In the genomic region with DNA sequence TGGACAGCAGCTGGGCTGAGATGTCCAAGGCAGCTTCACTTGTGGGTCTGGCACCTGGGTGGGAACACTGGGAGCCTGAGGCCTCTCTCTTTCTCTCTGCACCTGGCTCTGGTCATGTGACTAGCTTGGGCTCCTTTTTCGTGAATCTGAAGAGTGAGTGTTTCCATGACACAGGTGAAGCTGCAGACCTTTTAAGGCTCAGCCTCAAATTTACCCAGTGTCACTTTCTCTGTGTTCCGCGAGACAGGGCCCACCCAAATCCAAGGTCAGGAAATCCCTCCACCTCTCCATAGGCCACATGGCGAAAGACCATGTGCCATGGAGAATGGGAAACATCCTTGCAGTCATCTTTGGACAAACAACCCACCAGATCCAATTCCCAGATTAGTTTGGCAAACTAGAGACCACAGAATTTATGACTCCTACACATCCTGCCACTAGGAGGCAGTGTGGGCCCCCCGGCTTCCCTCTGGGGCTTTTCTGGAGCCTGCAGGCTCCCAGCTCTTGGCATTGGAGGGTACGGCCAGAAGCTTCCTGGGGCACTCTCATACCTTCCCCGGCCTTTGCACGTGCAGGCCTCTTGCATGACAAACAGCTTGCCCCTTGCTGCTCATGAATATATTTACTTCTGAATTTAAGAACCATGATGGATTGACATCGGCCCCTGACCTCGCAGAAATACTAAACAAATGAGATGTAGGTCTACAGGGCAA, we compare ENCODE assay signal across 1 cellular context.
A peak's percentile ranks its signal among the peaks of the same experiment; 100 is the strongest.
TF ChIP-seq lines count a peak whose summit lies in the region.

No MANE protein-coding gene starts in this region.

TF ChIP-seq in K562, 482 proteins besides CTCF, POLR2A, EP300 and RAD21 (continued from another document and continues in another):
- TF ChIP-seq, protein P1, sequence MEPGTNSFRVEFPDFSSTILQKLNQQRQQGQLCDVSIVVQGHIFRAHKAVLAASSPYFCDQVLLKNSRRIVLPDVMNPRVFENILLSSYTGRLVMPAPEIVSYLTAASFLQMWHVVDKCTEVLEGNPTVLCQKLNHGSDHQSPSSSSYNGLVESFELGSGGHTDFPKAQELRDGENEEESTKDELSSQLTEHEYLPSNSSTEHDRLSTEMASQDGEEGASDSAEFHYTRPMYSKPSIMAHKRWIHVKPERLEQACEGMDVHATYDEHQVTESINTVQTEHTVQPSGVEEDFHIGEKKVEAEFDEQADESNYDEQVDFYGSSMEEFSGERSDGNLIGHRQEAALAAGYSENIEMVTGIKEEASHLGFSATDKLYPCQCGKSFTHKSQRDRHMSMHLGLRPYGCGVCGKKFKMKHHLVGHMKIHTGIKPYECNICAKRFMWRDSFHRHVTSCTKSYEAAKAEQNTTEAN (CRISPR knock-in tag; IDR thresholded peaks at IDR 0.05): no peak
- TF ChIP-seq NR2C2 (CRISPR knock-in tag; IDR thresholded peaks at IDR 0.05) (peak; percentile 30; the same call in 1 of the 2 replicates), NR2C2 (tag; IDR thresholded peaks at IDR 0.05) (no peak), RBM25 (IDR thresholded peaks at IDR 0.05; ENCODE audit: low read depth, low read length, severe bottlenecking) (no peak), RUNX1 (IDR thresholded peaks at IDR 0.05; ENCODE audit: low read depth) (no peak), ZNF507 (tag; conservative IDR thresholded peaks at IDR 0.05) (no peak), SMC3 (conservative IDR thresholded peaks at IDR 0.05; ENCODE audit: insufficient read depth, low read depth, low read length) (peak; percentile 40), EWSR1 (IDR thresholded peaks at IDR 0.05; ENCODE audit: borderline replicate concordance, low read depth, partially characterized antibody) (no peak), ZNF408 (CRISPR knock-in tag; IDR thresholded peaks at IDR 0.05; ENCODE audit: low read depth) (no peak), NFE2L1 (tag; IDR thresholded peaks at IDR 0.05; ENCODE audit: borderline replicate concordance, low read depth) (no peak), NONO (IDR thresholded peaks at IDR 0.05; ENCODE audit: low read depth in 2 of 2, low read length in 1 of 2) (no peak), NUFIP1 (IDR thresholded peaks at IDR 0.05; ENCODE audit: partially characterized antibody) (no peak), ZNF785 (CRISPR knock-in tag; IDR thresholded peaks at IDR 0.05) (no peak), CREB1 (IDR thresholded peaks at IDR 0.05) (no peak), CREB1 (CRISPR knock-in tag; IDR thresholded peaks at IDR 0.05) (no peak), SIRT6 (IDR thresholded peaks at IDR 0.05; ENCODE audit: low read depth, low read length) (no peak), POU5F1 (IDR thresholded peaks at IDR 0.05; ENCODE audit: borderline replicate concordance, low read depth, low read length, partially characterized antibody) (no peak), SMARCA5 (IDR thresholded peaks at IDR 0.05) (no peak), BCOR (IDR thresholded peaks at IDR 0.05) (peak; percentile 13; the same call in 1 of the 2 replicates), ZNF311 (CRISPR knock-in tag; IDR thresholded peaks at IDR 0.05) (peak; percentile 67; the same call in 1 of the 2 replicates), ZFX (CRISPR knock-in tag; IDR thresholded peaks at IDR 0.05) (no peak), SUPT5H (IDR thresholded peaks at IDR 0.05) (no peak), CBX2 (IDR thresholded peaks at IDR 0.05; ENCODE audit: insufficient read depth, low read length, poor library complexity, severe bottlenecking) (no peak), JUNB (CRISPR knock-in tag; conservative IDR thresholded peaks at IDR 0.05) (no peak), ZEB2 (IDR thresholded peaks at IDR 0.05) (peak; percentile 47), OTX1 (CRISPR knock-in tag; IDR thresholded peaks at IDR 0.05) (no peak), ERF (CRISPR knock-in tag; IDR thresholded peaks at IDR 0.05) (no peak), ZNF589 (CRISPR knock-in tag; IDR thresholded peaks at IDR 0.05; ENCODE audit: low read depth) (peak; percentile 78; the same call in 1 of the 2 replicates), ZFP1 (CRISPR knock-in tag; IDR thresholded peaks at IDR 0.05) (no peak), MEF2D (tag; conservative IDR thresholded peaks at IDR 0.05; ENCODE audit: low read depth) (no peak; the same call in 1 of the 2 replicates), COPS2 (conservative IDR thresholded peaks at IDR 0.05) (no peak)
- TF ChIP-seq, protein P2, sequence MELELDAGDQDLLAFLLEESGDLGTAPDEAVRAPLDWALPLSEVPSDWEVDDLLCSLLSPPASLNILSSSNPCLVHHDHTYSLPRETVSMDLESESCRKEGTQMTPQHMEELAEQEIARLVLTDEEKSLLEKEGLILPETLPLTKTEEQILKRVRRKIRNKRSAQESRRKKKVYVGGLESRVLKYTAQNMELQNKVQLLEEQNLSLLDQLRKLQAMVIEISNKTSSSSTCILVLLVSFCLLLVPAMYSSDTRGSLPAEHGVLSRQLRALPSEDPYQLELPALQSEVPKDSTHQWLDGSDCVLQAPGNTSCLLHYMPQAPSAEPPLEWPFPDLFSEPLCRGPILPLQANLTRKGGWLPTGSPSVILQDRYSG (tag; conservative IDR thresholded peaks at IDR 0.05; ENCODE audit: low read depth): peak; percentile 75
- TF ChIP-seq, protein P3, sequence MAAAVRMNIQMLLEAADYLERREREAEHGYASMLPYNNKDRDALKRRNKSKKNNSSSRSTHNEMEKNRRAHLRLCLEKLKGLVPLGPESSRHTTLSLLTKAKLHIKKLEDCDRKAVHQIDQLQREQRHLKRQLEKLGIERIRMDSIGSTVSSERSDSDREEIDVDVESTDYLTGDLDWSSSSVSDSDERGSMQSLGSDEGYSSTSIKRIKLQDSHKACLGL (CRISPR knock-in tag; IDR thresholded peaks at IDR 0.05; ENCODE audit: borderline replicate concordance, poor library complexity, severe bottlenecking): no peak
- TF ChIP-seq, protein P4, sequence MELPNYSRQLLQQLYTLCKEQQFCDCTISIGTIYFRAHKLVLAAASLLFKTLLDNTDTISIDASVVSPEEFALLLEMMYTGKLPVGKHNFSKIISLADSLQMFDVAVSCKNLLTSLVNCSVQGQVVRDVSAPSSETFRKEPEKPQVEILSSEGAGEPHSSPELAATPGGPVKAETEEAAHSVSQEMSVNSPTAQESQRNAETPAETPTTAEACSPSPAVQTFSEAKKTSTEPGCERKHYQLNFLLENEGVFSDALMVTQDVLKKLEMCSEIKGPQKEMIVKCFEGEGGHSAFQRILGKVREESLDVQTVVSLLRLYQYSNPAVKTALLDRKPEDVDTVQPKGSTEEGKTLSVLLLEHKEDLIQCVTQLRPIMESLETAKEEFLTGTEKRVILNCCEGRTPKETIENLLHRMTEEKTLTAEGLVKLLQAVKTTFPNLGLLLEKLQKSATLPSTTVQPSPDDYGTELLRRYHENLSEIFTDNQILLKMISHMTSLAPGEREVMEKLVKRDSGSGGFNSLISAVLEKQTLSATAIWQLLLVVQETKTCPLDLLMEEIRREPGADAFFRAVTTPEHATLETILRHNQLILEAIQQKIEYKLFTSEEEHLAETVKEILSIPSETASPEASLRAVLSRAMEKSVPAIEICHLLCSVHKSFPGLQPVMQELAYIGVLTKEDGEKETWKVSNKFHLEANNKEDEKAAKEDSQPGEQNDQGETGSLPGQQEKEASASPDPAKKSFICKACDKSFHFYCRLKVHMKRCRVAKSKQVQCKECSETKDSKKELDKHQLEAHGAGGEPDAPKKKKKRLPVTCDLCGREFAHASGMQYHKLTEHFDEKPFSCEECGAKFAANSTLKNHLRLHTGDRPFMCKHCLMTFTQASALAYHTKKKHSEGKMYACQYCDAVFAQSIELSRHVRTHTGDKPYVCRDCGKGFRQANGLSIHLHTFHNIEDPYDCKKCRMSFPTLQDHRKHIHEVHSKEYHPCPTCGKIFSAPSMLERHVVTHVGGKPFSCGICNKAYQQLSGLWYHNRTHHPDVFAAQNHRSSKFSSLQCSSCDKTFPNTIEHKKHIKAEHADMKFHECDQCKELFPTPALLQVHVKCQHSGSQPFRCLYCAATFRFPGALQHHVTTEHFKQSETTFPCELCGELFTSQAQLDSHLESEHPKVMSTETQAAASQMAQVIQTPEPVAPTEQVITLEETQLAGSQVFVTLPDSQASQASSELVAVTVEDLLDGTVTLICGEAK (IDR thresholded peaks at IDR 0.05): no peak
- TF ChIP-seq, protein P4 (CRISPR knock-in tag; IDR thresholded peaks at IDR 0.05): no peak
- TF ChIP-seq, protein P5, sequence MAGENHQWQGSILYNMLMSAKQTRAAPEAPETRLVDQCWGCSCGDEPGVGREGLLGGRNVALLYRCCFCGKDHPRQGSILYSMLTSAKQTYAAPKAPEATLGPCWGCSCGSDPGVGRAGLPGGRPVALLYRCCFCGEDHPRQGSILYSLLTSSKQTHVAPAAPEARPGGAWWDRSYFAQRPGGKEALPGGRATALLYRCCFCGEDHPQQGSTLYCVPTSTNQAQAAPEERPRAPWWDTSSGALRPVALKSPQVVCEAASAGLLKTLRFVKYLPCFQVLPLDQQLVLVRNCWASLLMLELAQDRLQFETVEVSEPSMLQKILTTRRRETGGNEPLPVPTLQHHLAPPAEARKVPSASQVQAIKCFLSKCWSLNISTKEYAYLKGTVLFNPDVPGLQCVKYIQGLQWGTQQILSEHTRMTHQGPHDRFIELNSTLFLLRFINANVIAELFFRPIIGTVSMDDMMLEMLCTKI (IDR thresholded peaks at IDR 0.05; ENCODE audit: partially characterized antibody): no peak
- TF ChIP-seq, protein P6, sequence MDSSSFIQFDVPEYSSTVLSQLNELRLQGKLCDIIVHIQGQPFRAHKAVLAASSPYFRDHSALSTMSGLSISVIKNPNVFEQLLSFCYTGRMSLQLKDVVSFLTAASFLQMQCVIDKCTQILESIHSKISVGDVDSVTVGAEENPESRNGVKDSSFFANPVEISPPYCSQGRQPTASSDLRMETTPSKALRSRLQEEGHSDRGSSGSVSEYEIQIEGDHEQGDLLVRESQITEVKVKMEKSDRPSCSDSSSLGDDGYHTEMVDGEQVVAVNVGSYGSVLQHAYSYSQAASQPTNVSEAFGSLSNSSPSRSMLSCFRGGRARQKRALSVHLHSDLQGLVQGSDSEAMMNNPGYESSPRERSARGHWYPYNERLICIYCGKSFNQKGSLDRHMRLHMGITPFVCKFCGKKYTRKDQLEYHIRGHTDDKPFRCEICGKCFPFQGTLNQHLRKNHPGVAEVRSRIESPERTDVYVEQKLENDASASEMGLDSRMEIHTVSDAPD (CRISPR knock-in tag; IDR thresholded peaks at IDR 0.05): no peak
- TF ChIP-seq, protein P7, sequence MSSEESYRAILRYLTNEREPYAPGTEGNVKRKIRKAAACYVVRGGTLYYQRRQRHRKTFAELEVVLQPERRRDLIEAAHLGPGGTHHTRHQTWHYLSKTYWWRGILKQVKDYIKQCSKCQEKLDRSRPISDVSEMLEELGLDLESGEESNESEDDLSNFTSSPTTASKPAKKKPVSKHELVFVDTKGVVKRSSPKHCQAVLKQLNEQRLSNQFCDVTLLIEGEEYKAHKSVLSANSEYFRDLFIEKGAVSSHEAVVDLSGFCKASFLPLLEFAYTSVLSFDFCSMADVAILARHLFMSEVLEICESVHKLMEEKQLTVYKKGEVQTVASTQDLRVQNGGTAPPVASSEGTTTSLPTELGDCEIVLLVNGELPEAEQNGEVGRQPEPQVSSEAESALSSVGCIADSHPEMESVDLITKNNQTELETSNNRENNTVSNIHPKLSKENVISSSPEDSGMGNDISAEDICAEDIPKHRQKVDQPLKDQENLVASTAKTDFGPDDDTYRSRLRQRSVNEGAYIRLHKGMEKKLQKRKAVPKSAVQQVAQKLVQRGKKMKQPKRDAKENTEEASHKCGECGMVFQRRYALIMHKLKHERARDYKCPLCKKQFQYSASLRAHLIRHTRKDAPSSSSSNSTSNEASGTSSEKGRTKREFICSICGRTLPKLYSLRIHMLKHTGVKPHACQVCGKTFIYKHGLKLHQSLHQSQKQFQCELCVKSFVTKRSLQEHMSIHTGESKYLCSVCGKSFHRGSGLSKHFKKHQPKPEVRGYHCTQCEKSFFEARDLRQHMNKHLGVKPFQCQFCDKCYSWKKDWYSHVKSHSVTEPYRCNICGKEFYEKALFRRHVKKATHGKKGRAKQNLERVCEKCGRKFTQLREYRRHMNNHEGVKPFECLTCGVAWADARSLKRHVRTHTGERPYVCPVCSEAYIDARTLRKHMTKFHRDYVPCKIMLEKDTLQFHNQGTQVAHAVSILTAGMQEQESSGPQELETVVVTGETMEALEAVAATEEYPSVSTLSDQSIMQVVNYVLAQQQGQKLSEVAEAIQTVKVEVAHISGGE (CRISPR knock-in tag; IDR thresholded peaks at IDR 0.05): no peak
- TF ChIP-seq, protein P8, sequence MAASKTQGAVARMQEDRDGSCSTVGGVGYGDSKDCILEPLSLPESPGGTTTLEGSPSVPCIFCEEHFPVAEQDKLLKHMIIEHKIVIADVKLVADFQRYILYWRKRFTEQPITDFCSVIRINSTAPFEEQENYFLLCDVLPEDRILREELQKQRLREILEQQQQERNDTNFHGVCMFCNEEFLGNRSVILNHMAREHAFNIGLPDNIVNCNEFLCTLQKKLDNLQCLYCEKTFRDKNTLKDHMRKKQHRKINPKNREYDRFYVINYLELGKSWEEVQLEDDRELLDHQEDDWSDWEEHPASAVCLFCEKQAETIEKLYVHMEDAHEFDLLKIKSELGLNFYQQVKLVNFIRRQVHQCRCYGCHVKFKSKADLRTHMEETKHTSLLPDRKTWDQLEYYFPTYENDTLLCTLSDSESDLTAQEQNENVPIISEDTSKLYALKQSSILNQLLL (CRISPR knock-in tag; IDR thresholded peaks at IDR 0.05; ENCODE audit: borderline replicate concordance): no peak
